Comparison of ENCODE assay signal across 23 cellular contexts in the genomic region with DNA sequence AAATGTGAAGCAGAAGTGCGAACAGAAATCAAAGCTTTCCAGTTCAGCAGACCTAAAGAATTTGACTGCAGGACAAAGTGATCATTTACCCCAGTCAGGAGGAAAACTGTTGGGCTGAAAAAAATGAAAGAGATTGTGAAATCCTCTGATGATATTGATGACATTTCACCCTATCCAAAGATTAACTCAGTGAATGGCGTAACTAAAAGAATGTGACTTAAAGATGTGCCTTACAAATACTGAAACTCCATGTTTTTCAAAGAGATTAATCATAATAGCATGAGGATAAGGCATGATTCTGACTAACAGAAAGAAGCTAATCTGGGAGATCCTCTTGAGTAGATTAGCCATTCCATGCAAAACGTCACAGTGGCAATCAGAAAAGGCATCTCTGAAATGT.
A peak's percentile ranks its signal among the peaks of the same experiment; 100 is the strongest.
DNase-seq lines count a peak whose midpoint lies in the region; ATAC-seq and TF ChIP-seq lines count a peak whose summit lies in the region.
"Had no signal": no experiment of that assay in that cellular context is flagged by ENCODE, and none has a peak within 500 bp of the region (broad histone marks: within the 10 kb centered on the region; RNA-seq: fewer than 3 reads in every experiment).

No MANE protein-coding gene starts in this region.

- H2BK5ac ChIP-seq in mesenchymal stem cell (ENCODE audit: low read depth, low read length, poor library complexity, severe bottlenecking) = no peak overlapping the region

- no peak overlapping the region for H3K14ac ChIP-seq in mesenchymal stem cell (ENCODE audit: low read length in 2 of 2)

- no peak overlapping the region for H3K23ac ChIP-seq in mesenchymal stem cell (ENCODE audit: low read length in 2 of 2)

- H2BK15ac ChIP-seq in mesenchymal stem cell (ENCODE audit: low read depth, poor library complexity, severe bottlenecking) = no peak overlapping the region

- no peak overlapping the region for H2BK120ac ChIP-seq in mesenchymal stem cell (ENCODE audit: low read depth, low read length)

- H3K79me2 ChIP-seq in OCI-LY3 (ENCODE audit: low read length) = no peaks in the 10 kb centered on the region

- no peak overlapping the region for H2BK12ac ChIP-seq in mesenchymal stem cell (ENCODE audit: low read length in 2 of 2)

- no peaks in the 10 kb centered on the region for H3K79me1 ChIP-seq in mesenchymal stem cell (replicated peaks; ENCODE audit: low read length, poor library complexity, severe bottlenecking)

- no peak overlapping the region for H3K18ac ChIP-seq in mesenchymal stem cell (ENCODE audit: low read depth in 1 of 2, low read length in 2 of 2)

- H3K4me1 ChIP-seq in OCI-LY3 (ENCODE audit: low read length) (peaks cover 5% of the 10 kb centered on the region; the same call in 1 of the 2 replicates), mesenchymal stem cell (ENCODE audit: control insufficient read depth, insufficient read depth, low read depth, low read length) (no peaks in the 10 kb centered on the region), heart right ventricle (no peaks in the 10 kb centered on the region), tibial nerve (no peaks in the 10 kb centered on the region)
- H3K4me1 ChIP-seq: esophagus muscularis mucosa, vagina had no signal

- no peak for ATAC-seq in HG02623 (IDR thresholded peaks at IDR 0.05; ENCODE audit: unreplicated experiment)
- ATAC-seq in heart right ventricle = no peak
- ATAC-seq in HG02870 (IDR thresholded peaks at IDR 0.05; ENCODE audit: unreplicated experiment) = no peak
- ATAC-seq: HCT116; naive thymus-derived CD4-positive, alpha-beta T cell had no signal

- H4K91ac ChIP-seq in mesenchymal stem cell (ENCODE audit: low read length) = no peak overlapping the region

- H3K36me3 ChIP-seq in OCI-LY3 (replicated peaks; ENCODE audit: low read depth, low read length) (no peaks in the 10 kb centered on the region), mesenchymal stem cell (ENCODE audit: control insufficient read depth in 1 of 2, insufficient read depth in 2 of 2, low read depth in 1 of 2, low read length in 2 of 2) (no peaks in the 10 kb centered on the region), heart right ventricle (no peaks in the 10 kb centered on the region), tibial nerve (no peaks in the 10 kb centered on the region)
- H3K36me3 ChIP-seq: esophagus muscularis mucosa, vagina had no signal

- H3K4me3 ChIP-seq in AG10803 (ENCODE audit: low read length) = no peak overlapping the region
- H3K4me3 ChIP-seq in OCI-LY3 (ENCODE audit: low read length) = no peak overlapping the region
- no peak overlapping the region for H3K4me3 ChIP-seq in mesenchymal stem cell (ENCODE audit: insufficient read depth in 1 of 2, low read depth in 1 of 2, low read length in 2 of 2)
- no peak overlapping the region for H3K4me3 ChIP-seq in heart right ventricle
- H3K4me3 ChIP-seq in tibial nerve = no peak overlapping the region
- H3K4me3 ChIP-seq: esophagus muscularis mucosa, skin epidermis, vagina had no signal

- no peak overlapping the region for H2AK5ac ChIP-seq in mesenchymal stem cell (ENCODE audit: low read length, severe bottlenecking)

- TF ChIP-seq CTCF in AG10803 (conservative IDR thresholded peaks at IDR 0.05; ENCODE audit: low read length) (no peak), OCI-LY3 (IDR thresholded peaks at IDR 0.05; ENCODE audit: low read depth, low read length) (no peak), heart right ventricle (IDR thresholded peaks at IDR 0.05) (no peak), tibial nerve (IDR thresholded peaks at IDR 0.05) (no peak)

- H3K9ac ChIP-seq in OCI-LY3 (ENCODE audit: low read length) (no peak overlapping the region), mesenchymal stem cell (ENCODE audit: low read length) (peak overlapping the region; percentile 6)

- TF ChIP-seq EP300 in tibial nerve (IDR thresholded peaks at IDR 0.05) = no peak

- WGBS in mesenchymal stem cell = 87% methylated on average over 2 of the region's 3 CpGs
- 92 to 93% methylated on average over 3 of the region's 3 CpGs for WGBS in heart right ventricle, 2 donors
- 42 to 58% methylated on average over 3 of the region's 3 CpGs for WGBS in tibial nerve, 2 donors

- no peaks in the 10 kb centered on the region for H3K9me3 ChIP-seq in OCI-LY3 (ENCODE audit: insufficient read depth, low read length)
- H3K9me3 ChIP-seq in mesenchymal stem cell (ENCODE audit: control insufficient read depth, low read length) = no peaks in the 10 kb centered on the region
- H3K9me3 ChIP-seq in heart right ventricle = no peaks in the 10 kb centered on the region
- no peaks in the 10 kb centered on the region for H3K9me3 ChIP-seq in tibial nerve
- H3K9me3 ChIP-seq: esophagus muscularis mucosa, vagina had no signal

- H3K27me3 ChIP-seq in OCI-LY3 (ENCODE audit: low read depth, low read length) (no peaks in the 10 kb centered on the region), mesenchymal stem cell (ENCODE audit: control insufficient read depth in 1 of 2, insufficient read depth in 1 of 2, low read length in 2 of 2) (no peaks in the 10 kb centered on the region), heart right ventricle (no peaks in the 10 kb centered on the region), tibial nerve (no peaks in the 10 kb centered on the region)
- H3K27me3 ChIP-seq: esophagus muscularis mucosa, vagina had no signal

- no peaks in the 10 kb centered on the region for H4K20me1 ChIP-seq in OCI-LY3 (ENCODE audit: insufficient read depth, low read length)

- no peak for TF ChIP-seq POLR2A in tibial nerve (IDR thresholded peaks at IDR 0.05)

- H2AFZ ChIP-seq in OCI-LY3 (ENCODE audit: low read depth, low read length) = no peak overlapping the region
- H2AFZ ChIP-seq in mesenchymal stem cell (ENCODE audit: low read depth, low read length) = no peak overlapping the region

- no peak overlapping the region for H4K8ac ChIP-seq in mesenchymal stem cell (ENCODE audit: low read length)

- DNase-seq in AG10803 (ENCODE audit: low read depth) (peak; percentile 31), fibroblast of gingiva (ENCODE audit: low read depth) (peak; percentile 42), mesenchymal stem cell (no peak), heart right ventricle (no peak), tibial nerve (ENCODE audit: low spot score in 2 of 2) (no peak)
- DNase-seq: activated CD4-positive, alpha-beta T cell treated with anti-CD3 and anti-CD28 coated beads, Interleukin-2, amount 10 ng/mL, durations not matched to agents 7 days and 5 days; amniotic stem cell; CD4-positive, alpha-beta T cell; cerebellar nuclear complex; effector CD4-positive, alpha-beta T cell; hypothalamus; naive thymus-derived CD4-positive, alpha-beta T cell; NCI-H1048; NCI-H2029; NCI-H446 treated with DMSO at 0.1 percent for 48 hours; stimulated activated CD4-positive, alpha-beta T cell treated with anti-CD3 and anti-CD28 coated beads, Interleukin-2, amount 100 ng/mL, for 48 hours had no signal

- no peak overlapping the region for H3K4ac ChIP-seq in mesenchymal stem cell (ENCODE audit: low read depth in 1 of 2, low read length in 2 of 2)

- intact Hi-C loops in heart right ventricle (cut with DNase I) = no loop called here

- H3K4me2 ChIP-seq in OCI-LY3 (ENCODE audit: low read length) (peak overlapping the region; percentile 13; the same call in 1 of the 2 replicates), mesenchymal stem cell (ENCODE audit: low read length, poor library complexity, severe bottlenecking) (no peak overlapping the region)

- H3K27ac ChIP-seq in OCI-LY3 (ENCODE audit: low read length) (no peak overlapping the region), mesenchymal stem cell (ENCODE audit: low read length, poor library complexity, severe bottlenecking) (peak overlapping the region; percentile 23), heart right ventricle (no peak overlapping the region), tibial nerve (no peak overlapping the region)
- H3K27ac ChIP-seq: esophagus muscularis mucosa, skin epidermis, vagina had no signal

Comparison
In these comparisons a context has a peak if more than half of its experiments do, and no peak if none do; other contexts are left out.
1. DNase-seq: peak in AG10803 (single experiment) and fibroblast of gingiva (single experiment); none in mesenchymal stem cell (single experiment), heart right ventricle (0 of 2) and tibial nerve (0 of 2).